ENCODE assay signal across 27 cellular contexts in the genomic region with DNA sequence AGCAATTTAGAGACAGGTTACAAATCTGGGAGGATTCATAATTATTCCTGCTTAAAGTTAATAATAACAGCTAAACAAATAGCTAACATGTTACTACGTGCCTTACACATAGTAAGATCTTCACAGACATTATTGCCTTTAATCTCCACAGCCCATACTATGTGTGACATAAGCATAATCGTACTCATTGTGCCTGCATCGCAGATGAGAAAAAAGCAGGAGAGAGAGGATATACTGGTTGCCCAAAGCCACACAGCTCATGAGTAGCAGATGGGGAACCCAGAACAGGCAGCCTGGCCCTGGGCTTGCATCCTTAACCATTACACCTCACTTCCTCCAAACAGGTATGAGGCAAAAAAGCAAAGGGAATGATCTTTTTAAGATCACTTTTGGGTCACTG.
DNase-seq lines count a peak whose midpoint lies in the region; ATAC-seq and TF ChIP-seq lines count a peak whose summit lies in the region.
"Had no signal": no experiment of that assay in that cellular context is flagged by ENCODE, and none has a peak within 500 bp of the region (broad histone marks: within the 10 kb centered on the region; RNA-seq: fewer than 3 reads in every experiment).

No MANE protein-coding gene starts in this region.

- H3K4me1 Mint-ChIP-seq in osteocyte (ENCODE audit: unreplicated experiment) (peaks cover 19% of the 10 kb centered on the region), WTC11 (no peaks in the 10 kb centered on the region)
- H3K4me1 Mint-ChIP-seq: activated CD4-positive, alpha-beta T cell treated with anti-CD3 and anti-CD28 coated beads, Interleukin-2, amount 10 ng/mL, durations not matched to agents 7 days and 5 days; activated CD8-positive, alpha-beta memory T cell treated with anti-CD3 and anti-CD28 coated beads, Interleukin-2, amount 10 ng/mL, durations not matched to agents 7 days and 5 days had no signal

- no peak for DNase-seq in right atrium auricular region (ENCODE audit: low spot score)
- no peak for DNase-seq in cardiac septum (ENCODE audit: low spot score)
- DNase-seq in osteocyte (ENCODE audit: extremely low spot score, unreplicated experiment): no peak
- DNase-seq in uterus: no peak
- no peak for DNase-seq in activated effector memory CD4-positive, alpha-beta T cell treated with anti-CD3 and anti-CD28 coated beads, Interleukin-2, amount 50 U/mL, for 16 hours
- DNase-seq in WTC11 (ENCODE audit: low spot score): no peak
- no peak for DNase-seq in stimulated activated CD4-positive, alpha-beta T cell treated with anti-CD3 and anti-CD28 coated beads, Interleukin-4, amount 100 ng/mL, for 1 hour
- DNase-seq: activated CD4-positive, alpha-beta T cell treated with anti-CD3 and anti-CD28 coated beads, Interleukin-2, amount 10 ng/mL, durations not matched to agents 7 days and 5 days; activated CD8-positive, alpha-beta memory T cell treated with anti-CD3 and anti-CD28 coated beads, Interleukin-2, amount 10 ng/mL, durations not matched to agents 7 days and 5 days; activated naive CD4-positive, alpha-beta T cell treated with anti-CD3 and anti-CD28 coated beads, Interleukin-2, amount 50 U/mL, for 16 hours; activated T-cell treated with anti-CD3 and anti-CD28 coated beads, Interleukin-2, amount 50 U/mL, for 72 hours; BE2C; caudate nucleus; COR-L47; glutamatergic neuron; kidney glomerular epithelial cell; NCI-H1105 treated with DMSO at 0.1 percent for 48 hours; NCI-H2081; NCI-H345; NCI-H774; stimulated activated CD4-positive, alpha-beta T cell treated with anti-CD3 and anti-CD28 coated beads, Interleukin-12 subunit alpha, Interleukin-12 subunit beta, amount 100 ng/mL, for 4 hours; WERI-Rb-1 had no signal

- H3K36me3 ChIP-seq in right atrium auricular region: no peaks in the 10 kb centered on the region
- no peaks in the 10 kb centered on the region for H3K36me3 ChIP-seq in esophagus (ENCODE audit: control insufficient read depth in 2 of 2, insufficient read depth in 2 of 2, low read length in 1 of 2)
- H3K36me3 ChIP-seq in uterus: no peaks in the 10 kb centered on the region
- H3K36me3 ChIP-seq: BE2C, WERI-Rb-1 had no signal

- no peak for TF ChIP-seq POLR2A in uterus (IDR thresholded peaks at IDR 0.05)

- H3K27ac ChIP-seq in right atrium auricular region (peak overlapping the region; percentile 61 to 63), esophagus (ENCODE audit: low read depth in 2 of 2, low read length in 1 of 2) (peak overlapping the region; percentile 11 to 52), uterus (peak overlapping the region; percentile 74 to 80)
- H3K27ac ChIP-seq: WERI-Rb-1 had no signal

- CTCF ChIA-PET in WTC11 (lab: Charles Lee): no interaction called here

- TF ChIP-seq CTCF in right atrium auricular region (IDR thresholded peaks at IDR 0.05) (no peak), osteocyte (IDR thresholded peaks at IDR 0.05) (no peak), uterus (IDR thresholded peaks at IDR 0.05) (no peak), WTC11 (IDR thresholded peaks at IDR 0.05) (no peak)

- H3K27me3 ChIP-seq in right atrium auricular region (no peaks in the 10 kb centered on the region), esophagus (ENCODE audit: control insufficient read depth in 1 of 2, insufficient read depth in 2 of 2, low read length in 2 of 2) (no peaks in the 10 kb centered on the region), uterus (no peaks in the 10 kb centered on the region)
- H3K27me3 ChIP-seq: BE2C had no signal

- WGBS in esophagus, 2 donors: 58 to 75% methylated on average over 3 of the region's 3 CpGs

- H3K4me3 Mint-ChIP-seq in osteocyte (ENCODE audit: unreplicated experiment) (no peak overlapping the region), WTC11 (no peak overlapping the region)
- H3K4me3 Mint-ChIP-seq: activated CD4-positive, alpha-beta T cell treated with anti-CD3 and anti-CD28 coated beads, Interleukin-2, amount 10 ng/mL, durations not matched to agents 7 days and 5 days; activated CD8-positive, alpha-beta memory T cell treated with anti-CD3 and anti-CD28 coated beads, Interleukin-2, amount 10 ng/mL, durations not matched to agents 7 days and 5 days; activated T-cell treated with anti-CD3 and anti-CD28 coated beads, Interleukin-2, amount 50 U/mL, for 72 hours; dendritic cell treated with granulocyte-macrophage colony-stimulating factor and Interleukin-4, amounts not matched to agents 40 ng/mL and 50 ng/mL, for 4 days; IgD-negative memory B cell; stimulated activated naive CD8-positive, alpha-beta T cell treated with anti-CD3 and anti-CD28 coated beads, Interleukin-15, Interleukin-2, amounts not matched to agents 100 ng/mL and 50 ng/mL, for 24 hours had no signal

- H3K9me3 Mint-ChIP-seq in osteocyte (ENCODE audit: unreplicated experiment): no peaks in the 10 kb centered on the region
- peaks cover 10% of the 10 kb centered on the region for H3K9me3 Mint-ChIP-seq in WTC11
- H3K9me3 Mint-ChIP-seq: activated CD4-positive, alpha-beta T cell treated with anti-CD3 and anti-CD28 coated beads, Interleukin-2, amount 10 ng/mL, durations not matched to agents 7 days and 5 days; activated T-cell treated with anti-CD3 and anti-CD28 coated beads, Interleukin-2, amount 50 U/mL, for 72 hours; dendritic cell treated with granulocyte-macrophage colony-stimulating factor and Interleukin-4, amounts not matched to agents 40 ng/mL and 50 ng/mL, for 4 days; stimulated activated naive CD8-positive, alpha-beta T cell treated with anti-CD3 and anti-CD28 coated beads, Interleukin-15, Interleukin-2, amounts not matched to agents 100 ng/mL and 50 ng/mL, for 24 hours had no signal

- H3K27ac Mint-ChIP-seq in osteocyte (ENCODE audit: unreplicated experiment) (peak overlapping the region; percentile 36), WTC11 (no peak overlapping the region)
- H3K27ac Mint-ChIP-seq: activated CD4-positive, alpha-beta T cell treated with anti-CD3 and anti-CD28 coated beads, Interleukin-2, amount 10 ng/mL, durations not matched to agents 7 days and 5 days; activated CD8-positive, alpha-beta memory T cell treated with anti-CD3 and anti-CD28 coated beads, Interleukin-2, amount 10 ng/mL, durations not matched to agents 7 days and 5 days; activated T-cell treated with anti-CD3 and anti-CD28 coated beads, Interleukin-2, amount 50 U/mL, for 72 hours; dendritic cell treated with granulocyte-macrophage colony-stimulating factor and Interleukin-4, amounts not matched to agents 40 ng/mL and 50 ng/mL, for 4 days; IgD-negative memory B cell; stimulated activated naive CD8-positive, alpha-beta T cell treated with anti-CD3 and anti-CD28 coated beads, Interleukin-15, Interleukin-2, amounts not matched to agents 100 ng/mL and 50 ng/mL, for 24 hours had no signal

- no peaks in the 10 kb centered on the region for H3K27me3 Mint-ChIP-seq in osteocyte (ENCODE audit: unreplicated experiment)
- H3K27me3 Mint-ChIP-seq in WTC11 (ENCODE audit: low read depth): no peaks in the 10 kb centered on the region
- H3K27me3 Mint-ChIP-seq: activated CD4-positive, alpha-beta T cell treated with anti-CD3 and anti-CD28 coated beads, Interleukin-2, amount 10 ng/mL, durations not matched to agents 7 days and 5 days; activated CD8-positive, alpha-beta memory T cell treated with anti-CD3 and anti-CD28 coated beads, Interleukin-2, amount 10 ng/mL, durations not matched to agents 7 days and 5 days; dendritic cell treated with granulocyte-macrophage colony-stimulating factor and Interleukin-4, amounts not matched to agents 40 ng/mL and 50 ng/mL, for 4 days; stimulated activated naive CD8-positive, alpha-beta T cell treated with anti-CD3 and anti-CD28 coated beads, Interleukin-15, Interleukin-2, amounts not matched to agents 100 ng/mL and 50 ng/mL, for 24 hours had no signal

- ATAC-seq in WTC11: no peak
- ATAC-seq: activated CD8-positive, alpha-beta memory T cell treated with anti-CD3 and anti-CD28 coated beads, Interleukin-2, amount 10 ng/mL, durations not matched to agents 7 days and 5 days; SK-N-SH treated with all-trans-retinoic acid at 6 μM for 48 hours had no signal

- no peaks in the 10 kb centered on the region for H3K9me3 ChIP-seq in right atrium auricular region
- H3K9me3 ChIP-seq in esophagus (ENCODE audit: control insufficient read depth in 2 of 2, insufficient read depth in 1 of 2, low read depth in 1 of 2, low read length in 1 of 2): no peaks in the 10 kb centered on the region
- H3K9me3 ChIP-seq in uterus: no peaks in the 10 kb centered on the region
- H3K9me3 ChIP-seq: BE2C had no signal

- intact Hi-C loops in cardiac septum (cut with DNase I) (loop anchor here (10.0 kb wide), 1 partner anchor 133 kb away; no protein-coding TSS in a partner anchor), uterus (cut with DNase I; ENCODE audit: low total_unique reads) (no loop called here)

- peaks cover 2% of the 10 kb centered on the region for H3K36me3 Mint-ChIP-seq in osteocyte (ENCODE audit: unreplicated experiment)
- H3K36me3 Mint-ChIP-seq in WTC11: no peaks in the 10 kb centered on the region
- H3K36me3 Mint-ChIP-seq: activated CD8-positive, alpha-beta memory T cell treated with anti-CD3 and anti-CD28 coated beads, Interleukin-2, amount 10 ng/mL, durations not matched to agents 7 days and 5 days had no signal

- POLR2A ChIA-PET in WTC11 (lab: Charles Lee): no interaction called here

- H3K4me1 ChIP-seq in right atrium auricular region (peaks cover 0 to 16% of the 10 kb centered on the region in 2 donors), esophagus (ENCODE audit: control insufficient read depth in 2 of 2, insufficient read depth in 2 of 2, low read length in 1 of 2) (no peaks in the 10 kb centered on the region), uterus (peaks cover 8 to 11% of the 10 kb centered on the region in 2 donors)
- H3K4me1 ChIP-seq: BE2C had no signal

- H3K4me3 ChIP-seq in right atrium auricular region: no peak overlapping the region
- H3K4me3 ChIP-seq in esophagus (ENCODE audit: low read depth in 1 of 2, low read length in 2 of 2): no peak overlapping the region
- H3K4me3 ChIP-seq in uterus: no peak overlapping the region

TF ChIP-seq in WTC11, 78 proteins besides CTCF, POLR2A, EP300 and RAD21 (continues in another document):
- TF ChIP-seq, protein P1, sequence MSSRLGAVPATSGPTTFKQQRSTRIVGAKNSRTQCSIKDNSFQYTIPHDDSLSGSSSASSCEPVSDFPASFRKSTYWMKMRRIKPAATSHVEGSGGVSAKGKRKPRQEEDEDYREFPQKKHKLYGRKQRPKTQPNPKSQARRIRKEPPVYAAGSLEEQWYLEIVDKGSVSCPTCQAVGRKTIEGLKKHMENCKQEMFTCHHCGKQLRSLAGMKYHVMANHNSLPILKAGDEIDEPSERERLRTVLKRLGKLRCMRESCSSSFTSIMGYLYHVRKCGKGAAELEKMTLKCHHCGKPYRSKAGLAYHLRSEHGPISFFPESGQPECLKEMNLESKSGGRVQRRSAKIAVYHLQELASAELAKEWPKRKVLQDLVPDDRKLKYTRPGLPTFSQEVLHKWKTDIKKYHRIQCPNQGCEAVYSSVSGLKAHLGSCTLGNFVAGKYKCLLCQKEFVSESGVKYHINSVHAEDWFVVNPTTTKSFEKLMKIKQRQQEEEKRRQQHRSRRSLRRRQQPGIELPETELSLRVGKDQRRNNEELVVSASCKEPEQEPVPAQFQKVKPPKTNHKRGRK (CRISPR knock-in tag; IDR thresholded peaks at IDR 0.05; ENCODE audit: borderline replicate concordance): no peak
